In genomic region chr2:178193496-178193822, GRCh38 we compare ENCODE assay signal across 8 cellular contexts. TPM values are rescaled to one million over a fixed set of nuclear protein-coding genes. Genes with fewer than 3 reads are reported as not detected.
A peak's percentile ranks its signal among the peaks of the same experiment; 100 is the strongest.
DNase-seq lines count a peak whose midpoint lies in the region; TF ChIP-seq lines count a peak whose summit lies in the region.

No MANE protein-coding gene starts in this region.

- TF ChIP-seq CTCF in GM06990 (IDR thresholded peaks at IDR 0.05; ENCODE audit: insufficient read depth, low read length, poor library complexity, severe bottlenecking) (no peak), RWPE1 (conservative IDR thresholded peaks at IDR 0.05; ENCODE audit: low read depth) (no peak), fibroblast of lung (conservative IDR thresholded peaks at IDR 0.05 in 1 of 2, IDR thresholded peaks at IDR 0.05 in 1 of 2; ENCODE audit: low read depth in 1 of 2, low read length in 2 of 2) (no peak), retinal pigment epithelial cell (conservative IDR thresholded peaks at IDR 0.05; ENCODE audit: low read depth, low read length) (no peak), GM20000 (IDR thresholded peaks at IDR 0.05; ENCODE audit: extremely low read depth, missing control alignments) (no peak), GM13977 (IDR thresholded peaks at IDR 0.05; ENCODE audit: extremely low read depth, insufficient read depth, missing control alignments) (no peak)

- no peaks in the 10 kb centered on the region for H3K4me1 ChIP-seq in fibroblast of lung (ENCODE audit: control insufficient read depth, extremely low read depth, insufficient read depth, low read length)

- CTCF ChIA-PET in RWPE1 (lab: Yijun Ruan, JAX), result no interaction called here

- no peak for DNase-seq in GM06990 (ENCODE audit: extremely low read depth, insufficient read length)
- no peak for DNase-seq in RWPE1 (ENCODE audit: low spot score)
- no peak for DNase-seq in fibroblast of lung (ENCODE audit: low read depth in 2 of 2)
- no peak for DNase-seq in retinal pigment epithelial cell (ENCODE audit: low read depth)
- no peak for DNase-seq in GM20000 (ENCODE audit: low spot score)
- no peak for DNase-seq in GM13977 (ENCODE audit: low spot score)
- DNase-seq in NCI-H187 (lab: John Stamatoyannopoulos, UW), result no peak
- DNase-seq in NCI-H774 (lab: John Stamatoyannopoulos, UW), result no peak

- H3K27ac ChIP-seq in RWPE1, result peak overlapping the region; percentile 98
- H3K27ac ChIP-seq in fibroblast of lung (ENCODE audit: insufficient read depth, low read length), result peak overlapping the region; percentile 62

- no peaks in the 10 kb centered on the region for H3K79me2 ChIP-seq in fibroblast of lung (ENCODE audit: control insufficient read depth, insufficient read depth, low read length)

- no peaks in the 10 kb centered on the region for H4K20me1 ChIP-seq in fibroblast of lung (ENCODE audit: control insufficient read depth, extremely low read depth, insufficient read depth, low read length)

- peak overlapping the region; percentile 71 for H3K4me2 ChIP-seq in fibroblast of lung (ENCODE audit: extremely low read depth, insufficient read depth, low read length)

- H3K4me3 ChIP-seq in GM06990 (replicated peaks; ENCODE audit: low read depth, low read length) (peak overlapping the region; percentile 67), fibroblast of lung (replicated peaks in 1 of 4; ENCODE audit: control extremely low read depth in 1 of 4, insufficient read depth in 1 of 4, low read depth in 3 of 4, low read length in 4 of 4) (peak overlapping the region; percentile 48 to 80 (median 74)), retinal pigment epithelial cell (ENCODE audit: low read length) (peak overlapping the region; percentile 63)

- H2AFZ ChIP-seq in fibroblast of lung (ENCODE audit: low read length), result peak overlapping the region; percentile 80

- POLR2A ChIA-PET in RWPE1 (lab: Yijun Ruan, JAX; ENCODE audit: low non-redundant PET), result no interaction called here

- H3K9ac ChIP-seq in fibroblast of lung (ENCODE audit: insufficient read depth, low read length), result no peak overlapping the region

- H3K36me3 ChIP-seq in GM06990 (ENCODE audit: control insufficient read depth, insufficient read depth, low read length), result no peaks in the 10 kb centered on the region
- H3K36me3 ChIP-seq in fibroblast of lung (ENCODE audit: control insufficient read depth, insufficient read depth, low read length), result no peaks in the 10 kb centered on the region

- H3K27me3 ChIP-seq in GM06990 (replicated peaks; ENCODE audit: control insufficient read depth, insufficient read depth, low read length) (no peaks in the 10 kb centered on the region; the same call in none of the 2 replicates), fibroblast of lung (ENCODE audit: control insufficient read depth, insufficient read depth, low read length) (peaks cover 7% of the 10 kb centered on the region)

- H3K9me3 ChIP-seq in fibroblast of lung (ENCODE audit: control insufficient read depth, insufficient read depth, low read depth, low read length), result no peaks in the 10 kb centered on the region

- in situ Hi-C loops in GM13977 (cut with MboI; ENCODE audit: low pct_unique_long_range_greater_than_20kb, low sequenced_read_pairs, unreplicated experiment), result no loop called here

RNA-seq across cellular contexts. Expression of gene OSBPL6, which starts 0.9 kb away (rescaled TPM):
- total RNA-seq in fibroblast of lung, result 2.1 and 5.3 TPM in 2 replicates
- 1.0 and 3.5 TPM in 2 replicates for polyA plus RNA-seq in fibroblast of lung
- 0.71 and 2.3 TPM in 2 replicates for polyA plus RNA-seq in fibroblast of lung (2012)
- 0.41 and 1.6 TPM in 2 replicates for polyA minus RNA-seq in fibroblast of lung (ENCODE audit: low replicate concordance)
